In genomic region chr11:66258473-66258893, GRCh38 we compare ENCODE assay signal across 9 cellular contexts. TPM values are rescaled to one million over a fixed set of nuclear protein-coding genes. Genes with fewer than 3 reads are reported as not detected.
A peak's percentile ranks its signal among the peaks of the same experiment; 100 is the strongest.
DNase-seq lines count a peak whose midpoint lies in the region; ATAC-seq and TF ChIP-seq lines count a peak whose summit lies in the region.
"Had no signal": no experiment of that assay in that cellular context is flagged by ENCODE, and none has a peak within 500 bp of the region (broad histone marks: within the 10 kb centered on the region; RNA-seq: fewer than 3 reads in every experiment).

No MANE protein-coding gene starts in this region.

- H3K4me3 Mint-ChIP-seq in HFFc6: peak overlapping the region; percentile 89
- peak overlapping the region; percentile 93 for H3K4me3 Mint-ChIP-seq in activated T-helper 1 cell treated with anti-CD3 and anti-CD28 coated beads, Interleukin-12 subunit alpha, Interleukin-12 subunit beta, Interleukin-2, Interleukin-4 antibody, amounts not matched to agents 30 ng/mL and 10 ng/mL and 1 ng/mL, durations not matched to agents 14 hours and 24 hours and 36 hours
- peak overlapping the region; percentile 89 to 98 for H3K4me3 Mint-ChIP-seq in stimulated activated naive CD8-positive, alpha-beta T cell treated with anti-CD3 and anti-CD28 coated beads, Interleukin-15, amount 100 ng/mL, for 72 hours

- DNase-seq in HFFc6 (no peak), putamen (ENCODE audit: low spot score) (no peak), GOT3 (lab: John Stamatoyannopoulos, UW) (no peak), SIG-M5 treated with dmso at 0.1 percent for 504 hours (lab: John Stamatoyannopoulos, UW; ENCODE audit: unreplicated experiment) (no peak)
- no peak for DNase-seq in activated T-helper 1 cell treated with anti-CD3 and anti-CD28 coated beads, Interleukin-12 subunit alpha, Interleukin-12 subunit beta, Interleukin-2, Interleukin-4 antibody, amounts not matched to agents 30 ng/mL and 10 ng/mL and 1 ng/mL, durations not matched to agents 14 hours and 24 hours and 36 hours (ENCODE audit: low spot score)
- no peak for DNase-seq in stimulated activated naive CD8-positive, alpha-beta T cell treated with anti-CD3 and anti-CD28 coated beads, Interleukin-15, amount 100 ng/mL, for 72 hours
- DNase-seq in NK-92 treated with Interleukin-12 subunit alpha and Interleukin-12 subunit beta, amount 100 ng/mL, for 24 hours (lab: John Stamatoyannopoulos, UW): no peak

- peaks cover 18% of the 10 kb centered on the region for H3K27me3 Mint-ChIP-seq in HFFc6 (ENCODE audit: insufficient read depth)
- H3K27me3 Mint-ChIP-seq in activated T-helper 1 cell treated with anti-CD3 and anti-CD28 coated beads, Interleukin-12 subunit alpha, Interleukin-12 subunit beta, Interleukin-2, Interleukin-4 antibody, amounts not matched to agents 30 ng/mL and 10 ng/mL and 1 ng/mL, durations not matched to agents 14 hours and 24 hours and 36 hours (ENCODE audit: insufficient read depth): no peaks in the 10 kb centered on the region
- H3K27me3 Mint-ChIP-seq in stimulated activated naive CD8-positive, alpha-beta T cell treated with anti-CD3 and anti-CD28 coated beads, Interleukin-15, amount 100 ng/mL, for 72 hours: no peaks in the 10 kb centered on the region

- H3K36me3 ChIP-seq in iPS-15b (ENCODE audit: control insufficient read depth, insufficient read depth, low read length): peaks cover 21% of the 10 kb centered on the region

- ATAC-seq in stimulated activated naive CD8-positive, alpha-beta T cell treated with anti-CD3 and anti-CD28 coated beads, Interleukin-15, amount 100 ng/mL, for 72 hours: peak; percentile 1

- intact Hi-C loops in activated T-helper 1 cell treated with anti-CD3 and anti-CD28 coated beads, Interleukin-12 subunit alpha, Interleukin-12 subunit beta, Interleukin-2, Interleukin-4 antibody, amounts not matched to agents 30 ng/mL and 10 ng/mL and 1 ng/mL, durations not matched to agents 14 hours and 24 hours and 36 hours (cut with micrococcal nuclease): loop anchor here (1.0 to 2.0 kb wide), 3 partner anchors 31 to 70 kb away; partner anchors contain the start of gene YIF1A

- H3K9ac ChIP-seq in iPS-15b (ENCODE audit: low read depth, low read length): peak overlapping the region; percentile 90

- H3K4me1 Mint-ChIP-seq in HFFc6 (ENCODE audit: low read depth): peaks cover 24% of the 10 kb centered on the region
- H3K4me1 Mint-ChIP-seq in activated T-helper 1 cell treated with anti-CD3 and anti-CD28 coated beads, Interleukin-12 subunit alpha, Interleukin-12 subunit beta, Interleukin-2, Interleukin-4 antibody, amounts not matched to agents 30 ng/mL and 10 ng/mL and 1 ng/mL, durations not matched to agents 14 hours and 24 hours and 36 hours (ENCODE audit: low read depth): peaks cover 21% of the 10 kb centered on the region
- peaks cover 37% of the 10 kb centered on the region for H3K4me1 Mint-ChIP-seq in stimulated activated naive CD8-positive, alpha-beta T cell treated with anti-CD3 and anti-CD28 coated beads, Interleukin-15, amount 100 ng/mL, for 72 hours

- no peaks in the 10 kb centered on the region for H3K27me3 ChIP-seq in iPS-15b (ENCODE audit: control insufficient read depth, insufficient read depth, low read length)

- H3K27ac Mint-ChIP-seq in HFFc6: peak overlapping the region; percentile 11
- H3K27ac Mint-ChIP-seq in activated T-helper 1 cell treated with anti-CD3 and anti-CD28 coated beads, Interleukin-12 subunit alpha, Interleukin-12 subunit beta, Interleukin-2, Interleukin-4 antibody, amounts not matched to agents 30 ng/mL and 10 ng/mL and 1 ng/mL, durations not matched to agents 14 hours and 24 hours and 36 hours: peak overlapping the region; percentile 61
- peak overlapping the region; percentile 89 to 98 for H3K27ac Mint-ChIP-seq in stimulated activated naive CD8-positive, alpha-beta T cell treated with anti-CD3 and anti-CD28 coated beads, Interleukin-15, amount 100 ng/mL, for 72 hours

- peak overlapping the region; percentile 93 for H3K4me3 ChIP-seq in iPS-15b (ENCODE audit: low read depth, low read length)

- H3K4me1 ChIP-seq in iPS-15b (ENCODE audit: control insufficient read depth, insufficient read depth, low read length): peaks cover 6% of the 10 kb centered on the region

- TF ChIP-seq CTCF in HFFc6 (IDR thresholded peaks at IDR 0.05): peak; percentile 52

- H3K36me3 Mint-ChIP-seq in HFFc6 (ENCODE audit: low read depth): peaks cover 12% of the 10 kb centered on the region
- H3K36me3 Mint-ChIP-seq in activated T-helper 1 cell treated with anti-CD3 and anti-CD28 coated beads, Interleukin-12 subunit alpha, Interleukin-12 subunit beta, Interleukin-2, Interleukin-4 antibody, amounts not matched to agents 30 ng/mL and 10 ng/mL and 1 ng/mL, durations not matched to agents 14 hours and 24 hours and 36 hours (ENCODE audit: low read depth): peaks cover 24% of the 10 kb centered on the region

- no peaks in the 10 kb centered on the region for H3K9me3 ChIP-seq in iPS-15b (ENCODE audit: control insufficient read depth, insufficient read depth, low read length)

- no peaks in the 10 kb centered on the region for H3K9me3 Mint-ChIP-seq in HFFc6
- no peaks in the 10 kb centered on the region for H3K9me3 Mint-ChIP-seq in activated T-helper 1 cell treated with anti-CD3 and anti-CD28 coated beads, Interleukin-12 subunit alpha, Interleukin-12 subunit beta, Interleukin-2, Interleukin-4 antibody, amounts not matched to agents 30 ng/mL and 10 ng/mL and 1 ng/mL, durations not matched to agents 14 hours and 24 hours and 36 hours
- no peaks in the 10 kb centered on the region for H3K9me3 Mint-ChIP-seq in stimulated activated naive CD8-positive, alpha-beta T cell treated with anti-CD3 and anti-CD28 coated beads, Interleukin-15, amount 100 ng/mL, for 72 hours

RNA-seq across cellular contexts. Expression of gene KLC2, which starts 1.0 kb away (rescaled TPM):
- 10 to 100 TPM; 43.4 to 51.9 (median 46.0) TPM for total RNA-seq in HFFc6 (2021; fragmentation: NEBNext Ultra II Directional; extraction: Animal tissue kit (Norgen Biotek cat#: 25700))
- total RNA-seq in activated T-helper 1 cell treated with anti-CD3 and anti-CD28 coated beads, Interleukin-12 subunit alpha, Interleukin-12 subunit beta, Interleukin-2, Interleukin-4 antibody, amounts not matched to agents 30 ng/mL and 10 ng/mL and 1 ng/mL, durations not matched to agents 14 hours and 24 hours and 36 hours: 56.3 and 62.1 TPM in 2 replicates

RNA-seq across cellular contexts. Expression of gene RAB1B, which starts 10.0 kb away (rescaled TPM):
- total RNA-seq in HFFc6 (2021; fragmentation: NEBNext Ultra II Directional; extraction: Animal tissue kit (Norgen Biotek cat#: 25700)): 100 to 1,000 TPM; 220 to 272 (median 246) TPM
- total RNA-seq in activated T-helper 1 cell treated with anti-CD3 and anti-CD28 coated beads, Interleukin-12 subunit alpha, Interleukin-12 subunit beta, Interleukin-2, Interleukin-4 antibody, amounts not matched to agents 30 ng/mL and 10 ng/mL and 1 ng/mL, durations not matched to agents 14 hours and 24 hours and 36 hours: 123 and 124 TPM in 2 replicates

RNA-seq across cellular contexts. Expression of gene CNIH2, which starts 19.5 kb away (rescaled TPM):
- total RNA-seq in HFFc6 (2021; fragmentation: NEBNext Ultra II Directional; extraction: Animal tissue kit (Norgen Biotek cat#: 25700)): 1 to 10 TPM in 3 of 6 experiments, under 1 TPM in 3; 0.73 to 1.9 (median 1.1) TPM
- 1.7 and 1.8 TPM in 2 replicates for total RNA-seq in activated T-helper 1 cell treated with anti-CD3 and anti-CD28 coated beads, Interleukin-12 subunit alpha, Interleukin-12 subunit beta, Interleukin-2, Interleukin-4 antibody, amounts not matched to agents 30 ng/mL and 10 ng/mL and 1 ng/mL, durations not matched to agents 14 hours and 24 hours and 36 hours

RNA-seq across cellular contexts. Expression of gene YIF1A, which starts 30.5 kb away (rescaled TPM):
- 100 to 1,000 TPM; 150 to 183 (median 153) TPM for total RNA-seq in HFFc6 (2021; fragmentation: NEBNext Ultra II Directional; extraction: Animal tissue kit (Norgen Biotek cat#: 25700))
- 125 and 127 TPM in 2 replicates for total RNA-seq in activated T-helper 1 cell treated with anti-CD3 and anti-CD28 coated beads, Interleukin-12 subunit alpha, Interleukin-12 subunit beta, Interleukin-2, Interleukin-4 antibody, amounts not matched to agents 30 ng/mL and 10 ng/mL and 1 ng/mL, durations not matched to agents 14 hours and 24 hours and 36 hours

RNA-seq across cellular contexts. Expression of gene TMEM151A, which starts 33.2 kb away (rescaled TPM):
- total RNA-seq in HFFc6 (2021; fragmentation: NEBNext Ultra II Directional; extraction: Animal tissue kit (Norgen Biotek cat#: 25700)): under 1 TPM in 2 of 6 experiments, not detected in 4; 0.07 to 0.11 TPM
- total RNA-seq in activated T-helper 1 cell treated with anti-CD3 and anti-CD28 coated beads, Interleukin-12 subunit alpha, Interleukin-12 subunit beta, Interleukin-2, Interleukin-4 antibody, amounts not matched to agents 30 ng/mL and 10 ng/mL and 1 ng/mL, durations not matched to agents 14 hours and 24 hours and 36 hours: not detected in 2 replicates
- total RNA-seq: pulmonary artery endothelial cell had no signal

Comparison
In these comparisons a context has a peak if more than half of its experiments do, and no peak if none do; other contexts are left out.
1. H3K27ac Mint-ChIP-seq: peak in every context shown above with its lines; median percentile 94 in stimulated activated naive CD8-positive, alpha-beta T cell treated with anti-CD3 and anti-CD28 coated beads, Interleukin-15, amount 100 ng/mL, for 72 hours; 61 in activated T-helper 1 cell treated with anti-CD3 and anti-CD28 coated beads, Interleukin-12 subunit alpha, Interleukin-12 subunit beta, Interleukin-2, Interleukin-4 antibody, amounts not matched to agents 30 ng/mL and 10 ng/mL and 1 ng/mL, durations not matched to agents 14 hours and 24 hours and 36 hours; 11 in HFFc6.